In genomic region chr1:181675625-181676024, GRCh38 we compare ENCODE assay signal across 14 cellular contexts.
DNase-seq lines count a peak whose midpoint lies in the region; ATAC-seq and TF ChIP-seq lines count a peak whose summit lies in the region.
"Had no signal": no experiment of that assay in that cellular context is flagged by ENCODE, and none has a peak within 500 bp of the region (broad histone marks: within the 10 kb centered on the region; RNA-seq: fewer than 3 reads in every experiment).

No MANE protein-coding gene starts in this region.

- H3K27ac Mint-ChIP-seq in WTC11, result no peak overlapping the region
- H3K27ac Mint-ChIP-seq: CD8-positive, alpha-beta memory T cell; HFFc6 had no signal

- no peaks in the 10 kb centered on the region for H3K36me3 ChIP-seq in neural cell (ENCODE audit: insufficient read depth, low read length)
- H3K36me3 ChIP-seq in prostate gland, result no peaks in the 10 kb centered on the region
- H3K36me3 ChIP-seq: BLaER1 had no signal

- intact Hi-C loops in prostate gland (cut with DNase I), result loop anchor here (2.0 kb wide), 1 partner anchor 197 kb away; no protein-coding TSS in a partner anchor

- no peaks in the 10 kb centered on the region for H3K9me2 ChIP-seq in neural cell (ENCODE audit: insufficient read depth, low read length)

- peak overlapping the region; percentile 37 for H3K27ac ChIP-seq in neural cell (ENCODE audit: low read length)
- no peak overlapping the region for H3K27ac ChIP-seq in prostate gland
- H3K27ac ChIP-seq: BLaER1 had no signal

- H3K9me3 Mint-ChIP-seq in WTC11, result peaks cover 10% of the 10 kb centered on the region

- no peaks in the 10 kb centered on the region for H3K79me2 ChIP-seq in neural cell (replicated peaks; ENCODE audit: insufficient read depth, low read length)

- H3K27me3 Mint-ChIP-seq in WTC11 (ENCODE audit: low read depth), result no peaks in the 10 kb centered on the region

- no peak for TF ChIP-seq EP300 in neural cell (conservative IDR thresholded peaks at IDR 0.05; ENCODE audit: poor library complexity, severe bottlenecking)

- DNase-seq in ELF-1 (ENCODE audit: low read depth, low spot score) (peak; percentile 12), WTC11 (ENCODE audit: low spot score) (no peak), ecto neural progenitor cell (ENCODE audit: low spot score) (peak; percentile 80), NCI-H345 (lab: John Stamatoyannopoulos, UW) (no peak), NCI-H2171 (lab: John Stamatoyannopoulos, UW) (no peak), prostate gland (ENCODE audit: low spot score) (no peak)
- DNase-seq: 8988T; CD8-positive, alpha-beta memory T cell; HCEC 1CT; HFFc6 had no signal

- H3K4me1 Mint-ChIP-seq in WTC11, result peaks cover 4% of the 10 kb centered on the region; the same call in 1 of the 2 replicates
- H3K4me1 Mint-ChIP-seq: CD8-positive, alpha-beta memory T cell had no signal

- ATAC-seq in WTC11 (peak; percentile 28), GM18502 (IDR thresholded peaks at IDR 0.05; ENCODE audit: poor library complexity, unreplicated experiment) (no peak)

- no peaks in the 10 kb centered on the region for H3F3A ChIP-seq in neural cell (ENCODE audit: insufficient read depth, low read length, poor library complexity, severe bottlenecking)

- no peaks in the 10 kb centered on the region for H3K9me3 ChIP-seq in neural cell (ENCODE audit: low read length)
- no peaks in the 10 kb centered on the region for H3K9me3 ChIP-seq in prostate gland

- no peak overlapping the region for H3K4me2 ChIP-seq in neural cell (ENCODE audit: low read length)
- H3K4me2 ChIP-seq: BLaER1 had no signal

- WGBS in prostate gland, result 35% methylated on average over 7 of the region's 7 CpGs

- no peak for TF ChIP-seq CTCF in WTC11 (IDR thresholded peaks at IDR 0.05)
- TF ChIP-seq CTCF in neural cell (IDR thresholded peaks at IDR 0.05; ENCODE audit: poor library complexity, severe bottlenecking), result no peak
- TF ChIP-seq CTCF in prostate gland (IDR thresholded peaks at IDR 0.05), result no peak

- H3K4me3 Mint-ChIP-seq in WTC11, result no peak overlapping the region
- H3K4me3 Mint-ChIP-seq: CD8-positive, alpha-beta memory T cell; HFFc6 had no signal

- no peaks in the 10 kb centered on the region for H3K27me3 ChIP-seq in neural cell (ENCODE audit: insufficient read depth, low read depth, low read length)
- no peaks in the 10 kb centered on the region for H3K27me3 ChIP-seq in prostate gland (replicated peaks; ENCODE audit: insufficient read depth)
- H3K27me3 ChIP-seq: BLaER1 had no signal

- no peaks in the 10 kb centered on the region for H3K4me1 ChIP-seq in prostate gland (replicated peaks)
- H3K4me1 ChIP-seq: BLaER1 had no signal

- no peak overlapping the region for H3K9ac ChIP-seq in neural cell (ENCODE audit: low read length)
- H3K9ac ChIP-seq: BLaER1 had no signal

- CTCF ChIA-PET in WTC11 (lab: Charles Lee), result interaction anchor here (1.0 to 2.8 kb wide), 8 partner anchors 11 to 379 kb away, joined by 3 to 27 read pairs (median 10); no protein-coding TSS in a partner anchor

- TF ChIP-seq POLR2A in prostate gland (IDR thresholded peaks at IDR 0.05), result no peak

- TF ChIP-seq RAD21 in neural cell (conservative IDR thresholded peaks at IDR 0.05), result no peak

- peak overlapping the region; percentile 26 for H3K4me3 ChIP-seq in neural cell (ENCODE audit: low read length)
- no peak overlapping the region for H3K4me3 ChIP-seq in prostate gland
- H3K4me3 ChIP-seq: BLaER1, GM12878 had no signal

- POLR2A ChIA-PET in WTC11 (lab: Charles Lee), result no interaction called here

- H4K20me1 ChIP-seq in neural cell (ENCODE audit: insufficient read depth), result no peaks in the 10 kb centered on the region
- H4K20me1 ChIP-seq: BLaER1 had no signal

- H2AFZ ChIP-seq in neural cell (ENCODE audit: low read depth, low read length), result no peak overlapping the region

- peaks cover 3% of the 10 kb centered on the region; the same call in 1 of the 2 replicates for H3K36me3 Mint-ChIP-seq in WTC11
- H3K36me3 Mint-ChIP-seq: CD8-positive, alpha-beta memory T cell had no signal

TF ChIP-seq in WTC11, 78 proteins besides CTCF, POLR2A, EP300 and RAD21:
- TF ChIP-seq, protein P1, sequence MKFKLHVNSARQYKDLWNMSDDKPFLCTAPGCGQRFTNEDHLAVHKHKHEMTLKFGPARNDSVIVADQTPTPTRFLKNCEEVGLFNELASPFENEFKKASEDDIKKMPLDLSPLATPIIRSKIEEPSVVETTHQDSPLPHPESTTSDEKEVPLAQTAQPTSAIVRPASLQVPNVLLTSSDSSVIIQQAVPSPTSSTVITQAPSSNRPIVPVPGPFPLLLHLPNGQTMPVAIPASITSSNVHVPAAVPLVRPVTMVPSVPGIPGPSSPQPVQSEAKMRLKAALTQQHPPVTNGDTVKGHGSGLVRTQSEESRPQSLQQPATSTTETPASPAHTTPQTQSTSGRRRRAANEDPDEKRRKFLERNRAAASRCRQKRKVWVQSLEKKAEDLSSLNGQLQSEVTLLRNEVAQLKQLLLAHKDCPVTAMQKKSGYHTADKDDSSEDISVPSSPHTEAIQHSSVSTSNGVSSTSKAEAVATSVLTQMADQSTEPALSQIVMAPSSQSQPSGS (CRISPR knock-in tag; IDR thresholded peaks at IDR 0.05; ENCODE audit: borderline replicate concordance, low read depth), result no peak
- TF ChIP-seq GABPB1 (CRISPR knock-in tag; IDR thresholded peaks at IDR 0.05) (no peak), NFE2L1 (CRISPR knock-in tag; IDR thresholded peaks at IDR 0.05) (no peak), RELA (CRISPR knock-in tag; IDR thresholded peaks at IDR 0.05; ENCODE audit: borderline replicate concordance) (no peak), OVOL2 (CRISPR knock-in tag; IDR thresholded peaks at IDR 0.05; ENCODE audit: borderline replicate concordance) (no peak)
- TF ChIP-seq, protein P2, sequence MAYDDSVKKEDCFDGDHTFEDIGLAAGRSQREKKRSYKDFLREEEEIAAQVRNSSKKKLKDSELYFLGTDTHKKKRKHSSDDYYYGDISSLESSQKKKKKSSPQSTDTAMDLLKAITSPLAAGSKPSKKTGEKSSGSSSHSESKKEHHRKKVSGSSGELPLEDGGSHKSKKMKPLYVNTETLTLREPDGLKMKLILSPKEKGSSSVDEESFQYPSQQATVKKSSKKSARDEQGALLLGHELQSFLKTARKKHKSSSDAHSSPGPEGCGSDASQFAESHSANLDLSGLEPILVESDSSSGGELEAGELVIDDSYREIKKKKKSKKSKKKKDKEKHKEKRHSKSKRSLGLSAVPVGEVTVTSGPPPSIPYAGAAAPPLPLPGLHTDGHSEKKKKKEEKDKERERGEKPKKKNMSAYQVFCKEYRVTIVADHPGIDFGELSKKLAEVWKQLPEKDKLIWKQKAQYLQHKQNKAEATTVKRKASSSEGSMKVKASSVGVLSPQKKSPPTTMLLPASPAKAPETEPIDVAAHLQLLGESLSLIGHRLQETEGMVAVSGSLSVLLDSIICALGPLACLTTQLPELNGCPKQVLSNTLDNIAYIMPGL (CRISPR knock-in tag; IDR thresholded peaks at IDR 0.05), result no peak
- TF ChIP-seq, protein P3, sequence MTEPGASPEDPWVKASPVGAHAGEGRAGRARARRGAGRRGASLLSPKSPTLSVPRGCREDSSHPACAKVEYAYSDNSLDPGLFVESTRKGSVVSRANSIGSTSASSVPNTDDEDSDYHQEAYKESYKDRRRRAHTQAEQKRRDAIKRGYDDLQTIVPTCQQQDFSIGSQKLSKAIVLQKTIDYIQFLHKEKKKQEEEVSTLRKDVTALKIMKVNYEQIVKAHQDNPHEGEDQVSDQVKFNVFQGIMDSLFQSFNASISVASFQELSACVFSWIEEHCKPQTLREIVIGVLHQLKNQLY (CRISPR knock-in tag; IDR thresholded peaks at IDR 0.05), result no peak
TF ChIP-seq in WTC11: peak in this region for 0.

TF ChIP-seq in neural cell, 6 proteins besides CTCF, POLR2A, EP300 and RAD21:
- TF ChIP-seq SMC3 (conservative IDR thresholded peaks at IDR 0.05; ENCODE audit: poor library complexity) (no peak), EZH2 (IDR thresholded peaks at IDR 0.05; ENCODE audit: borderline replicate concordance, insufficient read depth, low read length, poor library complexity, severe bottlenecking) (no peak), TAF1 (IDR thresholded peaks at IDR 0.05; ENCODE audit: low read depth) (no peak), MXI1 (conservative IDR thresholded peaks at IDR 0.05; ENCODE audit: poor library complexity, severe bottlenecking) (no peak)
- TF ChIP-seq, protein P4, sequence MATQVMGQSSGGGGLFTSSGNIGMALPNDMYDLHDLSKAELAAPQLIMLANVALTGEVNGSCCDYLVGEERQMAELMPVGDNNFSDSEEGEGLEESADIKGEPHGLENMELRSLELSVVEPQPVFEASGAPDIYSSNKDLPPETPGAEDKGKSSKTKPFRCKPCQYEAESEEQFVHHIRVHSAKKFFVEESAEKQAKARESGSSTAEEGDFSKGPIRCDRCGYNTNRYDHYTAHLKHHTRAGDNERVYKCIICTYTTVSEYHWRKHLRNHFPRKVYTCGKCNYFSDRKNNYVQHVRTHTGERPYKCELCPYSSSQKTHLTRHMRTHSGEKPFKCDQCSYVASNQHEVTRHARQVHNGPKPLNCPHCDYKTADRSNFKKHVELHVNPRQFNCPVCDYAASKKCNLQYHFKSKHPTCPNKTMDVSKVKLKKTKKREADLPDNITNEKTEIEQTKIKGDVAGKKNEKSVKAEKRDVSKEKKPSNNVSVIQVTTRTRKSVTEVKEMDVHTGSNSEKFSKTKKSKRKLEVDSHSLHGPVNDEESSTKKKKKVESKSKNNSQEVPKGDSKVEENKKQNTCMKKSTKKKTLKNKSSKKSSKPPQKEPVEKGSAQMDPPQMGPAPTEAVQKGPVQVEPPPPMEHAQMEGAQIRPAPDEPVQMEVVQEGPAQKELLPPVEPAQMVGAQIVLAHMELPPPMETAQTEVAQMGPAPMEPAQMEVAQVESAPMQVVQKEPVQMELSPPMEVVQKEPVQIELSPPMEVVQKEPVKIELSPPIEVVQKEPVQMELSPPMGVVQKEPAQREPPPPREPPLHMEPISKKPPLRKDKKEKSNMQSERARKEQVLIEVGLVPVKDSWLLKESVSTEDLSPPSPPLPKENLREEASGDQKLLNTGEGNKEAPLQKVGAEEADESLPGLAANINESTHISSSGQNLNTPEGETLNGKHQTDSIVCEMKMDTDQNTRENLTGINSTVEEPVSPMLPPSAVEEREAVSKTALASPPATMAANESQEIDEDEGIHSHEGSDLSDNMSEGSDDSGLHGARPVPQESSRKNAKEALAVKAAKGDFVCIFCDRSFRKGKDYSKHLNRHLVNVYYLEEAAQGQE (IDR thresholded peaks at IDR 0.05; ENCODE audit: borderline replicate concordance), result no peak

Comparison
In these comparisons a context has a peak if more than half of its experiments do, and no peak if none do; other contexts are left out.
1. DNase-seq: peak in ELF-1 (single experiment) and ecto neural progenitor cell (single experiment); none in WTC11 (single experiment), NCI-H345 (single experiment), NCI-H2171 (single experiment) and prostate gland (single experiment).